2 cellular contexts compared by ENCODE assay signal in the genomic region with DNA sequence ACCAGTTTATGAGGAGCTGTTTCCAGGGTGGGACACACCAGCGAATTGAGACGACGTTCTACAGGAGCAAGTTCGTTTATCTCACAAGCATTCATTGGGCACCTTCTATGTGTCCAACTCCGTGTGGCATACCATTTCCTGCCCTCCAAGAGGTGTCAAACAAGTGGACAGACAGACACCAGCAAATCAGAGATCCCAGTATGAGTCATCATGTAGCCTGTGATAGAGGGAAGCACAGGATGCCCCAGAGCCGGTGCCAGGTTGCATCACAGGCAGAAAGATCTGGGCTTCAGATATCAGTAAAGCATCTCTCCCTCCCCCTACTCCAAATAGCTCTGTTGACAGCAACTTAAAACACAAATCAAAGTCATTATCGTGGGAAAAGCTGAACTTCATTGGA.
TF ChIP-seq lines count a peak whose summit lies in the region.

No MANE protein-coding gene starts in this region.

TF ChIP-seq in liver, 16 proteins besides CTCF, POLR2A, EP300 and RAD21 (continued from another document):
- TF ChIP-seq FOXA2 (IDR thresholded peaks at IDR 0.05), result no peak

TF ChIP-seq in HepG2, 621 proteins besides CTCF, POLR2A, EP300 and RAD21:
- TF ChIP-seq, protein P1, sequence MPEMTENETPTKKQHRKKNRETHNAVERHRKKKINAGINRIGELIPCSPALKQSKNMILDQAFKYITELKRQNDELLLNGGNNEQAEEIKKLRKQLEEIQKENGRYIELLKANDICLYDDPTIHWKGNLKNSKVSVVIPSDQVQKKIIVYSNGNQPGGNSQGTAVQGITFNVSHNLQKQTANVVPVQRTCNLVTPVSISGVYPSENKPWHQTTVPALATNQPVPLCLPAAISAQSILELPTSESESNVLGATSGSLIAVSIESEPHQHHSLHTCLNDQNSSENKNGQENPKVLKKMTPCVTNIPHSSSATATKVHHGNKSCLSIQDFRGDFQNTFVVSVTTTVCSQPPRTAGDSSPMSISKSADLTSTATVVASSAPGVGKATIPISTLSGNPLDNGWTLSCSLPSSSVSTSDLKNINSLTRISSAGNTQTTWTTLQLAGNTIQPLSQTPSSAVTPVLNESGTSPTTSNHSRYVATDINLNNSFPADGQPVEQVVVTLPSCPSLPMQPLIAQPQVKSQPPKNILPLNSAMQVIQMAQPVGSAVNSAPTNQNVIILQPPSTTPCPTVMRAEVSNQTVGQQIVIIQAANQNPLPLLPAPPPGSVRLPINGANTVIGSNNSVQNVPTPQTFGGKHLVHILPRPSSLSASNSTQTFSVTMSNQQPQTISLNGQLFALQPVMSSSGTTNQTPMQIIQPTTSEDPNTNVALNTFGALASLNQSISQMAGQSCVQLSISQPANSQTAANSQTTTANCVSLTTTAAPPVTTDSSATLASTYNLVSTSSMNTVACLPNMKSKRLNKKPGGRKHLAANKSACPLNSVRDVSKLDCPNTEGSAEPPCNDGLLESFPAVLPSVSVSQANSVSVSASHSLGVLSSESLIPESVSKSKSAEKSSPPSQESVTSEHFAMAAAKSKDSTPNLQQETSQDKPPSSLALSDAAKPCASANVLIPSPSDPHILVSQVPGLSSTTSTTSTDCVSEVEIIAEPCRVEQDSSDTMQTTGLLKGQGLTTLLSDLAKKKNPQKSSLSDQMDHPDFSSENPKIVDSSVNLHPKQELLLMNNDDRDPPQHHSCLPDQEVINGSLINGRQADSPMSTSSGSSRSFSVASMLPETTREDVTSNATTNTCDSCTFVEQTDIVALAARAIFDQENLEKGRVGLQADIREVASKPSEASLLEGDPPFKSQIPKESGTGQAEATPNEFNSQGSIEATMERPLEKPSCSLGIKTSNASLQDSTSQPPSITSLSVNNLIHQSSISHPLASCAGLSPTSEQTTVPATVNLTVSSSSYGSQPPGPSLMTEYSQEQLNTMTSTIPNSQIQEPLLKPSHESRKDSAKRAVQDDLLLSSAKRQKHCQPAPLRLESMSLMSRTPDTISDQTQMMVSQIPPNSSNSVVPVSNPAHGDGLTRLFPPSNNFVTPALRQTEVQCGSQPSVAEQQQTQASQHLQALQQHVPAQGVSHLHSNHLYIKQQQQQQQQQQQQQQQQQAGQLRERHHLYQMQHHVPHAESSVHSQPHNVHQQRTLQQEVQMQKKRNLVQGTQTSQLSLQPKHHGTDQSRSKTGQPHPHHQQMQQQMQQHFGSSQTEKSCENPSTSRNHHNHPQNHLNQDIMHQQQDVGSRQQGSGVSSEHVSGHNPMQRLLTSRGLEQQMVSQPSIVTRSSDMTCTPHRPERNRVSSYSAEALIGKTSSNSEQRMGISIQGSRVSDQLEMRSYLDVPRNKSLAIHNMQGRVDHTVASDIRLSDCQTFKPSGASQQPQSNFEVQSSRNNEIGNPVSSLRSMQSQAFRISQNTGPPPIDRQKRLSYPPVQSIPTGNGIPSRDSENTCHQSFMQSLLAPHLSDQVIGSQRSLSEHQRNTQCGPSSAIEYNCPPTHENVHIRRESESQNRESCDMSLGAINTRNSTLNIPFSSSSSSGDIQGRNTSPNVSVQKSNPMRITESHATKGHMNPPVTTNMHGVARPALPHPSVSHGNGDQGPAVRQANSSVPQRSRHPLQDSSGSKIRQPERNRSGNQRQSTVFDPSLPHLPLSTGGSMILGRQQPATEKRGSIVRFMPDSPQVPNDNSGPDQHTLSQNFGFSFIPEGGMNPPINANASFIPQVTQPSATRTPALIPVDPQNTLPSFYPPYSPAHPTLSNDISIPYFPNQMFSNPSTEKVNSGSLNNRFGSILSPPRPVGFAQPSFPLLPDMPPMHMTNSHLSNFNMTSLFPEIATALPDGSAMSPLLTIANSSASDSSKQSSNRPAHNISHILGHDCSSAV (CRISPR knock-in tag; IDR thresholded peaks at IDR 0.05; ENCODE audit: borderline replicate concordance), result no peak
